In the genomic region with DNA sequence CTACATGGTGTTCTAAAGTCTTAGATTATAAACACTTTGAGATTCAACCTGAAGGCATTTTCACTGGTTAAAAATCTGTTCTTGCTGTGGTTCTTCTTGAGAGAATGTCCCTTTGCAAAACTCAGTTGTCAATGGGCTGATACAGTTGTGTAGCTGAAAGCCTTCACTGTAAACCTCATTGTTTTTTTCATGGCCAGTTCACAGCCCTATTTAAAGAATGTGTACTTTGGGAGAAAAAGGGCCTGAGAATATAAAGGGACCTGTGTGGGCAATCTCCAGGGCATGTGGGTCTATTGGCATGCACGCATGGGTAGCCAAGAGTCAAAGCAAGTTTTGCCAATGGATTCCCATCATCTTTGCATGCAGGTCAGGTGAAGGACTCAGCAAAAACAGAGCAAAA, we compare ENCODE assay signal across 1 cellular context.
TF ChIP-seq lines count a peak whose summit lies in the region.

No MANE protein-coding gene starts in this region.

TF ChIP-seq in endothelial cell of umbilical vein, 7 proteins besides CTCF, POLR2A, EP300 and RAD21:
- TF ChIP-seq EZH2 (IDR thresholded peaks at IDR 0.05; ENCODE audit: borderline replicate concordance, low read depth, low read length, severe bottlenecking) (no peak), MYC (IDR thresholded peaks at IDR 0.05; ENCODE audit: low read depth, low read length) (no peak), POLR2AphosphoS5 (IDR thresholded peaks at IDR 0.05; ENCODE audit: insufficient read depth, low read depth, low read length) (no peak), JUN (IDR thresholded peaks at IDR 0.05; ENCODE audit: borderline replicate concordance, insufficient read depth, insufficient read length, low read depth) (no peak), FOS (IDR thresholded peaks at IDR 0.05; ENCODE audit: borderline replicate concordance, insufficient read depth, low read length) (no peak), GATA2 (IDR thresholded peaks at IDR 0.05; ENCODE audit: insufficient read depth, insufficient read length, low read depth, low read length) (no peak)
- TF ChIP-seq, protein P1, sequence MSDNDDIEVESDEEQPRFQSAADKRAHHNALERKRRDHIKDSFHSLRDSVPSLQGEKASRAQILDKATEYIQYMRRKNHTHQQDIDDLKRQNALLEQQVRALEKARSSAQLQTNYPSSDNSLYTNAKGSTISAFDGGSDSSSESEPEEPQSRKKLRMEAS (IDR thresholded peaks at IDR 0.05; ENCODE audit: insufficient read depth, insufficient read length) = no peak
